ENCODE assay signal across 36 cellular contexts in the genomic region with DNA sequence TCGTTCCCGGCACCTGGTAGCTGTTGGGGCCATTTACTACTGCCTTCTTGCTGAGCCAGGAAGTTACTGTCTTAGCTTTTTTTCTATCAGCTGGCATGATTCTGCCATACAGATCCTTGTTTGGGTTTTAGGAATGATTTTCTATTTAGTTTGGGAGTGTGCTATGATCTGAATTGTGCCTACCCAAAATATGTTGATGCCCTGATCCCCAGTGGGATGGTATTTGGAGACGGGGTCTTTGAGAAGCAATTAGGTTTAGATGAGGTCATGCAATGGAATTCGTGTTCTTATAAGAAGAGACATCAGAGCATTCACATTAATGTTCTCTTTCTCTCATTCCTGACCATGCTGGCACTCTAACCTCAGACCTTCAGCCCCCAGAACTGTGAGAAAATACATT. TPM values are rescaled to one million over a fixed set of nuclear protein-coding genes. Genes with fewer than 3 reads are reported as not detected.
"Had no signal": no experiment of that assay in that cellular context is flagged by ENCODE, and none has a peak within 500 bp of the region (broad histone marks: within the 10 kb centered on the region; RNA-seq: fewer than 3 reads in every experiment).

No MANE protein-coding gene starts in this region.

- H3K36me3 ChIP-seq: MG63 had no signal

- DNase-seq: Karpas-422, Kasumi-1, MG63, MM.1S, MV-4-11, NCI-H1048, NCI-H1092, NCI-H1092 treated with DMSO at 0.1 percent for 48 hours, NCI-H1105, NCI-H1105 treated with DMSO at 0.1 percent for 48 hours, NCI-H1417, NCI-H1417 treated with DMSO at 0.1 percent for 48 hours, NCI-H1436, NCI-H1436 treated with DMSO at 0.1 percent for 48 hours, NCI-H146, NCI-H1694, NCI-H1694 treated with DMSO at 0.1 percent for 48 hours, NCI-H187, NCI-H187 treated with DMSO at 0.1 percent for 48 hours, NCI-H1930, NCI-H2029, NCI-H2029 treated with DMSO at 0.1 percent for 48 hours, NCI-H2081, NCI-H2081 treated with DMSO at 0.1 percent for 48 hours, NCI-H2107, NCI-H2171, NCI-H2171 treated with DMSO at 0.1 percent for 48 hours, NCI-H2227 treated with DMSO at 0.1 percent for 48 hours, NCI-H226, NCI-H345, NCI-H446, NCI-H446 treated with DMSO at 0.1 percent for 48 hours, NCI-H510A, NCI-H510A treated with DMSO at 0.1 percent for 48 hours had no signal

- H3K4me3 ChIP-seq: MG63 had no signal

- H3K9me3 ChIP-seq: MG63 had no signal

RNA-seq across cellular contexts. Expression of a gene that starts 59.4 kb away (rescaled TPM):
- total RNA-seq: LHCN-M2, M059J had no signal
